ENCODE assay signal across 11 cellular contexts in the genomic region with DNA sequence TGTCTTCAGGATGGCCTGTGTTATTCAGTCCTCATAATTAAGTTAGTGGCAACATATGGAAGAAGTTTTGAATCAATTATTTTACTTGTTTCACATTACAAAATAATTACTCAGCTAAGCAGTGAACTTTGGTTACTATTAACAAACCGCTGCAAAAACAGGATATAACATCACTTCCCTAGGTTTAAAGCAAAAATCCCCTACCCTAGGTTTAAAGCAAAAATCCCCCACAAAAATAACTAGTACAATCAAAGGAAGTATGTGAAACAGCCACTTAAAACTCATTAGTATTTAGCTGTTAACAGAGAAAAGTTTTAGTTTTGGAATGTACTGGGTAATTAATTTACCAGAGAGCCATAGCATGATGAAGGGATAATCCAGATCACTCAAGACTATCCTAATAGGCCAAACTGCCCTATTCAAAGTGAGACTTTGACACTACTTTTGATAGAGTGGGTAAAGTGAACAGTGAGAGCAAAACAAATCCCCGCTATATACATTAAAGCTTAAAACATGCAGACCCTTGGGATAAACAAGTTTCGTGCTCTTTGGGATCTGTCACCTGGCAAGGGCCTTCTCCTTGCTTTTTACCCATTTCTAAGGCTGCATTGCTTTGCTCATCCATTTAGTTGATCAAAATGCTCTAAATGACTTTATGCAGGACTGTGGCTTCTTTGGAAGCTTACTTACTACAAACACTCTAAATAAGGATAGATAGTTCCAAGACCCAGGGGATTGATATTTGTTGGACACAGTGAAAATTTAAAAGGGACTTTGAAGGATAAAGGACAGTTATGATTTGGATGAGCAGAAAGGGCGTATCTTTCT. TPM values are rescaled to one million over a fixed set of nuclear protein-coding genes. Genes with fewer than 3 reads are reported as not detected.
DNase-seq lines count a peak whose midpoint lies in the region; ATAC-seq and TF ChIP-seq lines count a peak whose summit lies in the region.
"Had no signal": no experiment of that assay in that cellular context is flagged by ENCODE, and none has a peak within 500 bp of the region (broad histone marks: within the 10 kb centered on the region; RNA-seq: fewer than 3 reads in every experiment).

No MANE protein-coding gene starts in this region.

- no peaks in the 10 kb centered on the region for H3K9me3 ChIP-seq in CD8-positive, alpha-beta T cell (ENCODE audit: low read length)

- H3K9me3 Mint-ChIP-seq in CD8-positive, alpha-beta T cell: no peaks in the 10 kb centered on the region
- H3K9me3 Mint-ChIP-seq in endothelial cell (ENCODE audit: unreplicated experiment): no peaks in the 10 kb centered on the region

- peak overlapping the region; percentile 68 for H3K4me3 Mint-ChIP-seq in CD8-positive, alpha-beta T cell
- no peak overlapping the region for H3K4me3 Mint-ChIP-seq in endothelial cell (ENCODE audit: unreplicated experiment)

- H3K27ac Mint-ChIP-seq in CD8-positive, alpha-beta T cell: peak overlapping the region; percentile 98
- H3K27ac Mint-ChIP-seq in endothelial cell (ENCODE audit: unreplicated experiment): peak overlapping the region; percentile 65

- intact Hi-C loops in CD8-positive, alpha-beta T cell (cut with DNase I, micrococcal nuclease): loop anchor here (2.0 to 5.0 kb wide), 6 partner anchors 15 to 154 kb away; partner anchors contain the start of gene GPR174 (in 1 of the 2)

- no peak for TF ChIP-seq CTCF in CD8-positive, alpha-beta T cell (IDR thresholded peaks at IDR 0.05)
- TF ChIP-seq CTCF in endothelial cell (IDR thresholded peaks at IDR 0.05; ENCODE audit: unreplicated experiment): no peak

- H3K4me3 ChIP-seq in CD8-positive, alpha-beta T cell (ENCODE audit: low read depth, low read length): peak overlapping the region; percentile 20

- no peaks in the 10 kb centered on the region for H3K36me3 ChIP-seq in CD8-positive, alpha-beta T cell (ENCODE audit: insufficient read depth, low read length)

- H3K36me3 Mint-ChIP-seq in CD8-positive, alpha-beta T cell: peaks cover 2% of the 10 kb centered on the region
- no peaks in the 10 kb centered on the region for H3K36me3 Mint-ChIP-seq in endothelial cell (ENCODE audit: low read depth, unreplicated experiment)

- H3K27me3 Mint-ChIP-seq in CD8-positive, alpha-beta T cell (ENCODE audit: low read depth): no peaks in the 10 kb centered on the region
- H3K27me3 Mint-ChIP-seq in endothelial cell (ENCODE audit: unreplicated experiment): no peaks in the 10 kb centered on the region

- CTCF ChIA-PET in CD8-positive, alpha-beta T cell (lab: Charles Lee): interaction anchor here (0.9 kb wide), 1 partner anchor 26 kb away, joined by 3 read pairs; no protein-coding TSS in a partner anchor

- no peak for DNase-seq in CD8-positive, alpha-beta T cell
- DNase-seq in endothelial cell (ENCODE audit: low spot score) (no peak), NOMO-1 treated with DMSO at 0.1 percent for 48 hours (lab: John Stamatoyannopoulos, UW; ENCODE audit: unreplicated experiment) (no peak), SKM-1 (lab: John Stamatoyannopoulos, UW; ENCODE audit: unreplicated experiment) (no peak), middle frontal gyrus (ENCODE audit: extremely low spot score, low spot score) (no peak)
- DNase-seq: COR-L47 had no signal

- H3K27ac ChIP-seq in CD8-positive, alpha-beta T cell (ENCODE audit: low read depth, low read length): peak overlapping the region; percentile 80

- POLR2A ChIA-PET in CD8-positive, alpha-beta T cell (lab: Charles Lee): interaction anchor here (1.0 to 2.4 kb wide), 8 partner anchors 8 to 56 kb away, joined by 3 to 9 read pairs (median 6); partner anchors contain the start of gene GPR174

- H3K4me1 Mint-ChIP-seq in CD8-positive, alpha-beta T cell (ENCODE audit: low read depth): peaks cover 57% of the 10 kb centered on the region
- H3K4me1 Mint-ChIP-seq in endothelial cell (ENCODE audit: unreplicated experiment): peaks cover 34% of the 10 kb centered on the region

- H3K4me1 ChIP-seq in CD8-positive, alpha-beta T cell (ENCODE audit: insufficient read depth, low read length): peaks cover 59% of the 10 kb centered on the region

- ATAC-seq in CD8-positive, alpha-beta T cell: peak; percentile 89
- ATAC-seq in GM19397 (IDR thresholded peaks at IDR 0.05; ENCODE audit: unreplicated experiment) (peak; percentile 55), HG03460 (IDR thresholded peaks at IDR 0.05; ENCODE audit: unreplicated experiment) (peak; percentile 67), SK-N-SH treated with all-trans-retinoic acid at 6 μM for 48 hours (no peak)
- ATAC-seq: Right ventricle myocardium inferior had no signal

- H3K27me3 ChIP-seq in CD8-positive, alpha-beta T cell (ENCODE audit: insufficient read depth, low read length): no peaks in the 10 kb centered on the region

TF ChIP-seq in SK-N-SH treated with all-trans-retinoic acid at 6 μM for 48 hours, 23 proteins besides CTCF, POLR2A, EP300 and RAD21:
- no peak for TF ChIP-seq PATZ1 (CRISPR knock-in tag; IDR thresholded peaks at IDR 0.05; ENCODE audit: borderline replicate concordance)
- no peak for TF ChIP-seq ISL1 (CRISPR knock-in tag; IDR thresholded peaks at IDR 0.05)
- TF ChIP-seq ZC3H10 (CRISPR knock-in tag; IDR thresholded peaks at IDR 0.05): no peak
- no peak for TF ChIP-seq PPARA (CRISPR knock-in tag; IDR thresholded peaks at IDR 0.05; ENCODE audit: borderline replicate concordance)
- no peak for TF ChIP-seq GLIS3 (CRISPR knock-in tag; IDR thresholded peaks at IDR 0.05)
- TF ChIP-seq ZNF565 (CRISPR knock-in tag; conservative IDR thresholded peaks at IDR 0.05; ENCODE audit: low read depth): no peak
- no peak for TF ChIP-seq ESRRG (CRISPR knock-in tag; IDR thresholded peaks at IDR 0.05)
- TF ChIP-seq TOX (CRISPR knock-in tag; IDR thresholded peaks at IDR 0.05; ENCODE audit: borderline replicate concordance): no peak
- no peak for TF ChIP-seq ZNF70 (CRISPR knock-in tag; IDR thresholded peaks at IDR 0.05)
- no peak for TF ChIP-seq ZFP30 (CRISPR knock-in tag; IDR thresholded peaks at IDR 0.05)
- TF ChIP-seq, protein P1, sequence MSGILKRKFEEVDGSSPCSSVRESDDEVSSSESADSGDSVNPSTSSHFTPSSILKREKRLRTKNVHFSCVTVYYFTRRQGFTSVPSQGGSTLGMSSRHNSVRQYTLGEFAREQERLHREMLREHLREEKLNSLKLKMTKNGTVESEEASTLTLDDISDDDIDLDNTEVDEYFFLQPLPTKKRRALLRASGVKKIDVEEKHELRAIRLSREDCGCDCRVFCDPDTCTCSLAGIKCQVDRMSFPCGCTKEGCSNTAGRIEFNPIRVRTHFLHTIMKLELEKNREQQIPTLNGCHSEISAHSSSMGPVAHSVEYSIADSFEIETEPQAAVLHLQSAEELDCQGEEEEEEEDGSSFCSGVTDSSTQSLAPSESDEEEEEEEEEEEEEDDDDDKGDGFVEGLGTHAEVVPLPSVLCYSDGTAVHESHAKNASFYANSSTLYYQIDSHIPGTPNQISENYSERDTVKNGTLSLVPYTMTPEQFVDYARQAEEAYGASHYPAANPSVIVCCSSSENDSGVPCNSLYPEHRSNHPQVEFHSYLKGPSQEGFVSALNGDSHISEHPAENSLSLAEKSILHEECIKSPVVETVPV (CRISPR knock-in tag; IDR thresholded peaks at IDR 0.05): no peak

RNA-seq across cellular contexts. Expression of gene GPR174, which starts 36.4 kb away (rescaled TPM):
- 10 to 100 TPM; 34.9 to 36.5 TPM for total RNA-seq in CD8-positive, alpha-beta T cell
- not detected for total RNA-seq in endothelial cell (ENCODE audit: unreplicated experiment)
- total RNA-seq: MCF 10A had no signal

Comparison
In these comparisons a context has a peak if more than half of its experiments do, and no peak if none do; other contexts are left out.
1. RNA of gene GPR174, which starts 36.4 kb away (total RNA-seq): 34.9 to 36.5 TPM in CD8-positive, alpha-beta T cell; not detected in endothelial cell (single experiment); every median in the first group is over 10 times any median in the second.